ENCODE assay signal across 2 cellular contexts in the genomic region with DNA sequence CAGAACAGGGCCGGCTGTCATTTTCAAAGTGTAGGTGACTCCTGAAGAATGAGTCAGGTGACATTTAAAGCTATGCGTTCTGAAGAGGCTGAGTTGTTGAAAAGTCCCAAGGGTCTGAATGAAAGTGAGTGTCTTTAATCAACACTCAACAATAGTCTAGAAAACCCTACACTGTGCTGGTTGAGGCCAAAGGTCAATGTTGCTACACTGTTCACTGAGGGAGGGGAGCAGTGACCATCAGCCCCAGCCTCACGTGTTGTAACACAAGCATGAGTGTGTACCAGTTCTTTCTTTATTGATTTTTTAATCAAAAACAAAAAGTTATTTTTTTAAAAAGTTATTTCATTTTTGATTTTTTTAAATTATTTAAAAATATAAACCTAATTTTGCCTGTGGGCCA.
TF ChIP-seq lines count a peak whose summit lies in the region.

No MANE protein-coding gene starts in this region.

TF ChIP-seq in liver, 16 proteins besides CTCF, POLR2A, EP300 and RAD21 (continued from another document):
- TF ChIP-seq FOXA2 (IDR thresholded peaks at IDR 0.05) (no peak), YY1 (IDR thresholded peaks at IDR 0.05) (no peak), RXRA (IDR thresholded peaks at IDR 0.05) (no peak), TAF1 (conservative IDR thresholded peaks at IDR 0.05) (no peak), NR2F2 (IDR thresholded peaks at IDR 0.05) (peak; percentile 13), GABPA (IDR thresholded peaks at IDR 0.05 in 1 of 2, conservative IDR thresholded peaks at IDR 0.05 in 1 of 2) (no peak), HNF4G (IDR thresholded peaks at IDR 0.05) (no peak), JUND (IDR thresholded peaks at IDR 0.05) (no peak), EGR1 (IDR thresholded peaks at IDR 0.05; ENCODE audit: low read depth in 2 of 2) (no peak), SP1 (IDR thresholded peaks at IDR 0.05) (no peak)
- TF ChIP-seq, protein P1, sequence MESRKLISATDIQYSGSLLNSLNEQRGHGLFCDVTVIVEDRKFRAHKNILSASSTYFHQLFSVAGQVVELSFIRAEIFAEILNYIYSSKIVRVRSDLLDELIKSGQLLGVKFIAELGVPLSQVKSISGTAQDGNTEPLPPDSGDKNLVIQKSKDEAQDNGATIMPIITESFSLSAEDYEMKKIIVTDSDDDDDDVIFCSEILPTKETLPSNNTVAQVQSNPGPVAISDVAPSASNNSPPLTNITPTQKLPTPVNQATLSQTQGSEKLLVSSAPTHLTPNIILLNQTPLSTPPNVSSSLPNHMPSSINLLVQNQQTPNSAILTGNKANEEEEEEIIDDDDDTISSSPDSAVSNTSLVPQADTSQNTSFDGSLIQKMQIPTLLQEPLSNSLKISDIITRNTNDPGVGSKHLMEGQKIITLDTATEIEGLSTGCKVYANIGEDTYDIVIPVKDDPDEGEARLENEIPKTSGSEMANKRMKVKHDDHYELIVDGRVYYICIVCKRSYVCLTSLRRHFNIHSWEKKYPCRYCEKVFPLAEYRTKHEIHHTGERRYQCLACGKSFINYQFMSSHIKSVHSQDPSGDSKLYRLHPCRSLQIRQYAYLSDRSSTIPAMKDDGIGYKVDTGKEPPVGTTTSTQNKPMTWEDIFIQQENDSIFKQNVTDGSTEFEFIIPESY (IDR thresholded peaks at IDR 0.05) = no peak
- TF ChIP-seq, protein P2, sequence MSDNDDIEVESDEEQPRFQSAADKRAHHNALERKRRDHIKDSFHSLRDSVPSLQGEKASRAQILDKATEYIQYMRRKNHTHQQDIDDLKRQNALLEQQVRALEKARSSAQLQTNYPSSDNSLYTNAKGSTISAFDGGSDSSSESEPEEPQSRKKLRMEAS (IDR thresholded peaks at IDR 0.05) = no peak
- TF ChIP-seq, protein P3, sequence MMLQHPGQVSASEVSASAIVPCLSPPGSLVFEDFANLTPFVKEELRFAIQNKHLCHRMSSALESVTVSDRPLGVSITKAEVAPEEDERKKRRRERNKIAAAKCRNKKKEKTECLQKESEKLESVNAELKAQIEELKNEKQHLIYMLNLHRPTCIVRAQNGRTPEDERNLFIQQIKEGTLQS (IDR thresholded peaks at IDR 0.05) = no peak
TF ChIP-seq in liver: peak in this region for 2.

TF ChIP-seq in HepG2, 621 proteins besides CTCF, POLR2A, EP300 and RAD21 (continued from another document):
- TF ChIP-seq, protein P4, sequence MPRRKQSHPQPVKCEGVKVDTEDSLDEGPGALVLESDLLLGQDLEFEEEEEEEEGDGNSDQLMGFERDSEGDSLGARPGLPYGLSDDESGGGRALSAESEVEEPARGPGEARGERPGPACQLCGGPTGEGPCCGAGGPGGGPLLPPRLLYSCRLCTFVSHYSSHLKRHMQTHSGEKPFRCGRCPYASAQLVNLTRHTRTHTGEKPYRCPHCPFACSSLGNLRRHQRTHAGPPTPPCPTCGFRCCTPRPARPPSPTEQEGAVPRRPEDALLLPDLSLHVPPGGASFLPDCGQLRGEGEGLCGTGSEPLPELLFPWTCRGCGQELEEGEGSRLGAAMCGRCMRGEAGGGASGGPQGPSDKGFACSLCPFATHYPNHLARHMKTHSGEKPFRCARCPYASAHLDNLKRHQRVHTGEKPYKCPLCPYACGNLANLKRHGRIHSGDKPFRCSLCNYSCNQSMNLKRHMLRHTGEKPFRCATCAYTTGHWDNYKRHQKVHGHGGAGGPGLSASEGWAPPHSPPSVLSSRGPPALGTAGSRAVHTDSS (CRISPR knock-in tag; conservative IDR thresholded peaks at IDR 0.05) = no peak
- TF ChIP-seq RXRA (CRISPR knock-in tag; IDR thresholded peaks at IDR 0.05) (no peak), ZNF383 (CRISPR knock-in tag; IDR thresholded peaks at IDR 0.05; ENCODE audit: borderline replicate concordance) (no peak), KDM1A (CRISPR knock-in tag; IDR thresholded peaks at IDR 0.05) (no peak)
- TF ChIP-seq, protein P5, sequence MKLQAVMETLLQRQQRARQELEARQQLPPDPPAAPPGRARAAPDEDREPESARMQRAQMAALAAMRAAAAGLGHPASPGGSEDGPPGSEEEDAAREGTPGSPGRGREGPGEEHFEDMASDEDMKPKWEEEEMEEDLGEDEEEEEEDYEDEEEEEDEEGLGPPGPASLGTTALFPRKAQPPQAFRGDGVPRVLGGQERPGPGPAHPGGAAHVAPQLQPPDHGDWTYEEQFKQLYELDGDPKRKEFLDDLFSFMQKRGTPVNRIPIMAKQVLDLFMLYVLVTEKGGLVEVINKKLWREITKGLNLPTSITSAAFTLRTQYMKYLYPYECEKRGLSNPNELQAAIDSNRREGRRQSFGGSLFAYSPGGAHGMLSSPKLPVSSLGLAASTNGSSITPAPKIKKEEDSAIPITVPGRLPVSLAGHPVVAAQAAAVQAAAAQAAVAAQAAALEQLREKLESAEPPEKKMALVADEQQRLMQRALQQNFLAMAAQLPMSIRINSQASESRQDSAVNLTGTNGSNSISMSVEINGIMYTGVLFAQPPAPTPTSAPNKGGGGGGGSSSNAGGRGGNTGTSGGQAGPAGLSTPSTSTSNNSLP (IDR thresholded peaks at IDR 0.05; ENCODE audit: low read depth, low read length) = no peak
